In genomic region chr13:101930331-101930730, GRCh38 we compare ENCODE assay signal across 30 cellular contexts.
"Had no signal": no experiment of that assay in that cellular context is flagged by ENCODE, and none has a peak within 500 bp of the region (broad histone marks: within the 10 kb centered on the region; RNA-seq: fewer than 3 reads in every experiment).

No MANE protein-coding gene starts in this region.

- FAIRE-seq: bronchial epithelial cell had no signal

- H3K27me3 Mint-ChIP-seq: activated CD8-positive, alpha-beta T cell treated with anti-CD3 and anti-CD28 coated beads for 36 hours had no signal

- H3K4me3 ChIP-seq: colonic mucosa, dorsolateral prefrontal cortex, gastrocnemius medialis, left ventricle myocardium inferior, lung, mucosa of descending colon, sigmoid colon, stomach, thyroid gland, upper lobe of left lung, vagina had no signal

- H3K4me1 Mint-ChIP-seq: activated naive CD4-positive, alpha-beta T cell treated with anti-CD3 and anti-CD28 coated beads, Interleukin-2, amount 50 U/mL, for 24 hours; activated naive CD8-positive, alpha-beta T cell treated with anti-CD3 and anti-CD28 coated beads, Interleukin-2, amount 50 U/mL, for 24 hours; stimulated activated naive B cell treated with anti-CD40 and anti-IgM and Interleukin-4, amounts not matched to agents 10 μg/mL and 1 μg/mL and 100 μg/mL, for 72 hours had no signal

- H3K9me3 Mint-ChIP-seq: activated CD8-positive, alpha-beta T cell treated with anti-CD3 and anti-CD28 coated beads for 36 hours; activated naive CD4-positive, alpha-beta T cell treated with anti-CD3 and anti-CD28 coated beads, Interleukin-2, amount 50 U/mL, for 24 hours; activated naive CD8-positive, alpha-beta T cell treated with anti-CD3 and anti-CD28 coated beads, Interleukin-2, amount 50 U/mL, for 24 hours; activated T-helper 2 cell treated with anti-CD3 and anti-CD28 coated beads, Interferon-gamma antibody, Interleukin-2, Interleukin-4, amounts not matched to agents 10 μg/mL and 5 μg/mL and 100 μg/mL, durations not matched to agents 14 hours and 24 hours and 36 hours; stimulated activated naive B cell treated with anti-CD40 and anti-IgM and Interleukin-4, amounts not matched to agents 10 μg/mL and 1 μg/mL and 100 μg/mL, for 72 hours had no signal

- ATAC-seq: activated CD8-positive, alpha-beta T cell treated with anti-CD3 and anti-CD28 coated beads for 36 hours; activated naive CD8-positive, alpha-beta T cell treated with anti-CD3 and anti-CD28 coated beads, Interleukin-2, amount 50 U/mL, for 24 hours; gastrocnemius medialis; mucosa of descending colon; natural killer cell treated with Interleukin-12 subunit alpha and Interleukin-12 subunit beta and Interleukin-15 and Interleukin-18, amount 100 ng/mL, for 72 hours; stimulated activated naive B cell treated with anti-CD40 and anti-IgM and Interleukin-4, amounts not matched to agents 10 μg/mL and 1 μg/mL and 100 μg/mL, for 72 hours; T-helper 17 cell had no signal

- H3K36me3 Mint-ChIP-seq: activated naive CD4-positive, alpha-beta T cell treated with anti-CD3 and anti-CD28 coated beads, Interleukin-2, amount 50 U/mL, for 24 hours; natural killer cell treated with Interleukin-12 subunit alpha and Interleukin-12 subunit beta and Interleukin-15 and Interleukin-18, amount 100 ng/mL, for 72 hours; stimulated activated naive B cell treated with anti-CD40 and anti-IgM and Interleukin-4, amounts not matched to agents 10 μg/mL and 1 μg/mL and 100 μg/mL, for 72 hours had no signal

- H3K4me3 Mint-ChIP-seq: activated CD8-positive, alpha-beta T cell treated with anti-CD3 and anti-CD28 coated beads for 36 hours; activated naive CD4-positive, alpha-beta T cell treated with anti-CD3 and anti-CD28 coated beads, Interleukin-2, amount 50 U/mL, for 24 hours; activated naive CD8-positive, alpha-beta T cell treated with anti-CD3 and anti-CD28 coated beads, Interleukin-2, amount 50 U/mL, for 24 hours; natural killer cell treated with Interleukin-12 subunit alpha and Interleukin-12 subunit beta and Interleukin-15 and Interleukin-18, amount 100 ng/mL, for 72 hours; stimulated activated naive B cell treated with anti-CD40 and anti-IgM and Interleukin-4, amounts not matched to agents 10 μg/mL and 1 μg/mL and 100 μg/mL, for 72 hours; T-helper 17 cell had no signal

- H3K27ac Mint-ChIP-seq: activated CD8-positive, alpha-beta T cell treated with anti-CD3 and anti-CD28 coated beads for 36 hours; activated naive CD4-positive, alpha-beta T cell treated with anti-CD3 and anti-CD28 coated beads, Interleukin-2, amount 50 U/mL, for 24 hours; activated naive CD8-positive, alpha-beta T cell treated with anti-CD3 and anti-CD28 coated beads, Interleukin-2, amount 50 U/mL, for 24 hours; activated T-helper 2 cell treated with anti-CD3 and anti-CD28 coated beads, Interferon-gamma antibody, Interleukin-2, Interleukin-4, amounts not matched to agents 10 μg/mL and 5 μg/mL and 100 μg/mL, durations not matched to agents 14 hours and 24 hours and 36 hours; natural killer cell treated with Interleukin-12 subunit alpha and Interleukin-12 subunit beta and Interleukin-15 and Interleukin-18, amount 100 ng/mL, for 72 hours; progenitor cell of endocrine pancreas; stimulated activated naive B cell treated with anti-CD40 and anti-IgM and Interleukin-4, amounts not matched to agents 10 μg/mL and 1 μg/mL and 100 μg/mL, for 72 hours; T-helper 17 cell had no signal

- DNase-seq: activated CD4-positive, alpha-beta T cell treated with anti-CD3 and anti-CD28 coated beads, Interleukin-2, amount 50 U/mL, for 1 hour; activated CD4-positive, CD25-positive, alpha-beta regulatory T cell treated with anti-CD3 and anti-CD28 coated beads, Interleukin-2, amount 50 U/mL, for 72 hours; activated CD8-positive, alpha-beta T cell treated with anti-CD3 and anti-CD28 coated beads for 36 hours; activated naive CD8-positive, alpha-beta T cell treated with anti-CD3 and anti-CD28 coated beads, Interleukin-2, amount 50 U/mL, for 24 hours; activated T-cell treated with anti-CD3 and anti-CD28 coated beads, Interleukin-2, amount 50 U/mL, for 48 hours; anterior cingulate cortex; colonic mucosa; dorsolateral prefrontal cortex; effector memory CD4-positive, alpha-beta T cell; gastrocnemius medialis; glutamatergic neuron; islet precursor cell; left ventricle myocardium inferior; mucosa of descending colon; sigmoid colon; stimulated activated CD4-positive, alpha-beta T cell treated with anti-CD3 and anti-CD28 coated beads, Interleukin-15, amount 100 ng/mL, for 24 hours; stimulated activated CD4-positive, alpha-beta T cell treated with anti-CD3 and anti-CD28 coated beads, Interleukin-2, amount 100 ng/mL, for 24 hours; stimulated activated naive B cell treated with anti-CD40 and anti-IgM and Interleukin-4, amounts not matched to agents 10 μg/mL and 1 μg/mL and 100 μg/mL, for 72 hours; stomach; T-helper 17 cell; T1000; thyroid gland; upper lobe of left lung had no signal
